ENCODE assay signal across 13 cellular contexts in genomic region chr4:86959588-86960500, GRCh38. TPM values are rescaled to one million over a fixed set of nuclear protein-coding genes. Genes with fewer than 3 reads are reported as not detected.
DNase-seq lines count a peak whose midpoint lies in the region; ATAC-seq and TF ChIP-seq lines count a peak whose summit lies in the region.
"Had no signal": no experiment of that assay in that cellular context is flagged by ENCODE, and none has a peak within 500 bp of the region (broad histone marks: within the 10 kb centered on the region; RNA-seq: fewer than 3 reads in every experiment).

No MANE protein-coding gene starts in this region.

- H3K9me3 ChIP-seq in SK-N-MC (ENCODE audit: low read depth, low read length) (no peaks in the 10 kb centered on the region), stomach (no peaks in the 10 kb centered on the region)

- peaks cover 7% of the 10 kb centered on the region; the same call in 1 of the 2 replicates for H3K36me3 ChIP-seq in SK-N-MC (ENCODE audit: insufficient read depth, low read length)
- H3K36me3 ChIP-seq in stomach, result no peaks in the 10 kb centered on the region

- H3K4me3 ChIP-seq in SK-N-MC, result peak overlapping the region; percentile 73
- no peak overlapping the region for H3K4me3 ChIP-seq in stomach

- peaks cover 28 to 72% (median 47%) of the 10 kb centered on the region in 4 donors for H3K4me1 ChIP-seq in stomach

- no peak for TF ChIP-seq EP300 in stomach (IDR thresholded peaks at IDR 0.05)

- H3K27ac ChIP-seq in SK-N-MC (peak overlapping the region; percentile 98), stomach (peak overlapping the region; percentile 41 to 78 (median 70))

- peak overlapping the region; percentile 69 for H3K9ac ChIP-seq in SK-N-MC (ENCODE audit: insufficient read length)

- TF ChIP-seq POLR2A in stomach (IDR thresholded peaks at IDR 0.05), result no peak

- 57 to 72% (median 64%) methylated on average over 11 of the region's 11 CpGs for WGBS in stomach, 5 donors

- in situ Hi-C loops in ACHN (cut with HindIII; ENCODE audit: low pct_ligation_motif_present, low pct_unique_long_range_greater_than_20kb, low sequenced_read_pairs), result no loop called here

- intact Hi-C loops in stomach (cut with DNase I; ENCODE audit: low total_unique reads), result no loop called here

- TF ChIP-seq CTCF in stomach (IDR thresholded peaks at IDR 0.05), result no peak

- peak; percentile 1 for DNase-seq in NCI-H2227 (lab: John Stamatoyannopoulos, UW; ENCODE audit: unreplicated experiment)
- DNase-seq in NCI-H2227 treated with DMSO at 0.1 percent for 48 hours (lab: John Stamatoyannopoulos, UW), result no peak
- DNase-seq in SK-N-MC (ENCODE audit: low read depth, low spot score), result no peak
- DNase-seq in iPS DF 4.7 (ENCODE audit: extremely low read depth, low spot score), result peak; percentile 86
- no peak for DNase-seq in stomach
- no peak for DNase-seq in activated CD4-positive, alpha-beta T cell treated with anti-CD3 and anti-CD28 coated beads, Interleukin-2, amount 50 U/mL, for 48 hours
- no peak for DNase-seq in ACHN
- DNase-seq: activated CD4-positive, alpha-beta T cell treated with anti-CD3 and anti-CD28 coated beads for 1 hour; activated gamma-delta T cell treated with Interleukin-2 at 50 U/mL for 16 hours; cortex of kidney; head of caudate nucleus; NCI-H1930 had no signal

- H3K27me3 ChIP-seq in stomach, result no peaks in the 10 kb centered on the region

- ATAC-seq in HG03175 (IDR thresholded peaks at IDR 0.05; ENCODE audit: unreplicated experiment), result no peak

RNA-seq across cellular contexts. Expression of gene AFF1, which starts 25.0 kb away (rescaled TPM):
- total RNA-seq in stomach, result 100 to 1,000 TPM in 1 of 5 donors, 10 to 100 TPM in 4; 57.5 to 177 (median 78.5) TPM
- polyA plus RNA-seq in stomach, result 10 to 100 TPM in 1 of 3 donors, 1 to 10 TPM in 2; 6.9 to 10.7 (median 7.1) TPM

Comparison
In these comparisons a context has a peak if more than half of its experiments do, and no peak if none do; other contexts are left out.
1. DNase-seq: peak in NCI-H2227 (single experiment) and iPS DF 4.7 (single experiment); none in NCI-H2227 treated with DMSO at 0.1 percent for 48 hours (single experiment), SK-N-MC (single experiment), stomach (single experiment), activated CD4-positive, alpha-beta T cell treated with anti-CD3 and anti-CD28 coated beads, Interleukin-2, amount 50 U/mL, for 48 hours (0 of 2) and ACHN (single experiment).